ENCODE assay signal across 23 cellular contexts in the genomic region with DNA sequence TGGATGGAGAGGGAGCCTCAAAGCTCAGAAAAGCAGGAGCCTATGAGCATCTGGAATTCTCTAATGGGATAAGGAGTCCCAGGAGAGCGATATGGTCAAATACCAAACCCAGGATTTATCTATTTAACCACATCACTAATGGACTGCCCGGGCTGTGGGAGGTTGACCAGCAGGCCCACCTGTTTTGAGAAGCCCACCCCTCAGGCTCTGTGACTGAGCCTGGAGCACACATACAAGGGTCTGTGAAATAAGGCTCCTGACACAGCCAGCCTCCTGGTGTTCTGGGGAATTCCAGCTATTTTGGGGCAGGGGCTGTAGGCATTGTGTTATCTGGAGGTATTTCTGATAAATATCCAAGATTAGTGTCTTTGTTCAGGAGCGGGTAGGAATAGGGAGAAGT.
"Had no signal": no experiment of that assay in that cellular context is flagged by ENCODE, and none has a peak within 500 bp of the region (broad histone marks: within the 10 kb centered on the region; RNA-seq: fewer than 3 reads in every experiment).

No MANE protein-coding gene starts in this region.

- H3K9me3 ChIP-seq: gastroesophageal sphincter, left ventricle myocardium inferior, psoas muscle, thoracic aorta had no signal

- H3K9me3 Mint-ChIP-seq: activated CD4-positive, alpha-beta memory T cell treated with anti-CD3 and anti-CD28 coated beads, Interleukin-2, amount 10 ng/mL, durations not matched to agents 7 days and 5 days; activated CD4-positive, alpha-beta T cell treated with anti-CD3 and anti-CD28 coated beads, Interleukin-2, amount 10 ng/mL, durations not matched to agents 7 days and 5 days; activated naive CD4-positive, alpha-beta T cell treated with anti-CD3 and anti-CD28 coated beads, Interleukin-2, amount 10 ng/mL, durations not matched to agents 7 days and 5 days; activated naive CD8-positive, alpha-beta T cell treated with anti-CD3 and anti-CD28 coated beads, Interleukin-2, amount 10 ng/mL, durations not matched to agents 7 days and 5 days; activated T-cell treated with anti-CD3 and anti-CD28 coated beads, Interleukin-2, amount 50 U/mL, for 24 hours; effector memory CD8-positive, alpha-beta T cell; neural crest cell had no signal

- H3K79me2 ChIP-seq: parathyroid adenoma had no signal

- DNase-seq: activated CD4-positive, alpha-beta memory T cell treated with anti-CD3 and anti-CD28 coated beads, Interleukin-2, amount 10 ng/mL, durations not matched to agents 7 days and 5 days; activated CD4-positive, alpha-beta T cell treated with anti-CD3 and anti-CD28 coated beads for 1 hour; activated CD4-positive, alpha-beta T cell treated with anti-CD3 and anti-CD28 coated beads, Interleukin-2, amount 10 ng/mL, durations not matched to agents 7 days and 5 days; activated CD8-positive, alpha-beta memory T cell treated with anti-CD3 and anti-CD28 coated beads, Interleukin-2, amount 50 U/mL, for 48 hours; activated gamma-delta T cell; activated naive CD4-positive, alpha-beta T cell treated with anti-CD3 and anti-CD28 coated beads, Interleukin-2, amount 10 ng/mL, durations not matched to agents 7 days and 5 days; activated naive CD8-positive, alpha-beta T cell treated with anti-CD3 and anti-CD28 coated beads, Interleukin-2, amount 10 ng/mL, durations not matched to agents 7 days and 5 days; activated T-cell treated with anti-CD3 and anti-CD28 coated beads, Interleukin-2, amount 50 U/mL, for 24 hours; caudate nucleus; cortex of kidney; effector memory CD8-positive, alpha-beta T cell; head of caudate nucleus; left ventricle myocardium inferior; naive thymus-derived CD4-positive, alpha-beta T cell; occipital lobe; psoas muscle; stimulated activated naive CD8-positive, alpha-beta T cell treated with anti-CD3 and anti-CD28 coated beads, Interleukin-15, Interleukin-2, amounts not matched to agents 100 U/mL and 50 U/mL, for 24 hours; T-helper 17 cell; T1000 had no signal

- H3K27ac ChIP-seq: gastroesophageal sphincter, left ventricle myocardium inferior, parathyroid adenoma, psoas muscle, thoracic aorta had no signal

- H3K4me1 ChIP-seq: gastroesophageal sphincter, parathyroid adenoma, psoas muscle had no signal

- ATAC-seq: effector memory CD8-positive, alpha-beta T cell; gastroesophageal sphincter; naive thymus-derived CD4-positive, alpha-beta T cell; psoas muscle; stimulated activated naive CD8-positive, alpha-beta T cell treated with anti-CD3 and anti-CD28 coated beads, Interleukin-15, Interleukin-2, amounts not matched to agents 100 U/mL and 50 U/mL, for 24 hours; T-helper 17 cell had no signal

- H3K36me3 ChIP-seq: gastroesophageal sphincter, left ventricle myocardium inferior, thoracic aorta had no signal

- H3K27me3 ChIP-seq: gastroesophageal sphincter had no signal

- H3K9ac ChIP-seq: parathyroid adenoma had no signal

- H2AFZ ChIP-seq: parathyroid adenoma had no signal

- H3K4me1 Mint-ChIP-seq: activated CD4-positive, alpha-beta memory T cell treated with anti-CD3 and anti-CD28 coated beads, Interleukin-2, amount 10 ng/mL, durations not matched to agents 7 days and 5 days; activated CD4-positive, alpha-beta T cell treated with anti-CD3 and anti-CD28 coated beads, Interleukin-2, amount 10 ng/mL, durations not matched to agents 7 days and 5 days; activated naive CD4-positive, alpha-beta T cell treated with anti-CD3 and anti-CD28 coated beads, Interleukin-2, amount 10 ng/mL, durations not matched to agents 7 days and 5 days; activated naive CD8-positive, alpha-beta T cell treated with anti-CD3 and anti-CD28 coated beads, Interleukin-2, amount 10 ng/mL, durations not matched to agents 7 days and 5 days; naive thymus-derived CD4-positive, alpha-beta T cell; neural crest cell; T-helper 17 cell had no signal

- H3K36me3 Mint-ChIP-seq: activated naive CD4-positive, alpha-beta T cell treated with anti-CD3 and anti-CD28 coated beads, Interleukin-2, amount 10 ng/mL, durations not matched to agents 7 days and 5 days; activated naive CD8-positive, alpha-beta T cell treated with anti-CD3 and anti-CD28 coated beads, Interleukin-2, amount 10 ng/mL, durations not matched to agents 7 days and 5 days; naive thymus-derived CD4-positive, alpha-beta T cell had no signal

- H3K4me3 ChIP-seq: gastroesophageal sphincter, left ventricle myocardium inferior, psoas muscle, thoracic aorta had no signal

- H3K4me3 Mint-ChIP-seq: activated CD4-positive, alpha-beta memory T cell treated with anti-CD3 and anti-CD28 coated beads, Interleukin-2, amount 10 ng/mL, durations not matched to agents 7 days and 5 days; activated CD4-positive, alpha-beta T cell treated with anti-CD3 and anti-CD28 coated beads, Interleukin-2, amount 10 ng/mL, durations not matched to agents 7 days and 5 days; activated naive CD4-positive, alpha-beta T cell treated with anti-CD3 and anti-CD28 coated beads, Interleukin-2, amount 10 ng/mL, durations not matched to agents 7 days and 5 days; activated naive CD8-positive, alpha-beta T cell treated with anti-CD3 and anti-CD28 coated beads, Interleukin-2, amount 10 ng/mL, durations not matched to agents 7 days and 5 days; activated T-cell treated with anti-CD3 and anti-CD28 coated beads, Interleukin-2, amount 50 U/mL, for 24 hours; effector memory CD8-positive, alpha-beta T cell; naive thymus-derived CD4-positive, alpha-beta T cell; neural crest cell; T-helper 17 cell had no signal

- H3K27ac Mint-ChIP-seq: activated CD4-positive, alpha-beta memory T cell treated with anti-CD3 and anti-CD28 coated beads, Interleukin-2, amount 10 ng/mL, durations not matched to agents 7 days and 5 days; activated CD4-positive, alpha-beta T cell treated with anti-CD3 and anti-CD28 coated beads, Interleukin-2, amount 10 ng/mL, durations not matched to agents 7 days and 5 days; activated naive CD4-positive, alpha-beta T cell treated with anti-CD3 and anti-CD28 coated beads, Interleukin-2, amount 10 ng/mL, durations not matched to agents 7 days and 5 days; activated naive CD8-positive, alpha-beta T cell treated with anti-CD3 and anti-CD28 coated beads, Interleukin-2, amount 10 ng/mL, durations not matched to agents 7 days and 5 days; activated T-cell treated with anti-CD3 and anti-CD28 coated beads, Interleukin-2, amount 50 U/mL, for 24 hours; effector memory CD8-positive, alpha-beta T cell; naive thymus-derived CD4-positive, alpha-beta T cell; T-helper 17 cell had no signal

- H3K27me3 Mint-ChIP-seq: activated naive CD4-positive, alpha-beta T cell treated with anti-CD3 and anti-CD28 coated beads, Interleukin-2, amount 10 ng/mL, durations not matched to agents 7 days and 5 days had no signal
